8 cellular contexts compared by ENCODE assay signal in genomic region chr3:185936814-185937688, GRCh38. TPM values are rescaled to one million over a fixed set of nuclear protein-coding genes. Genes with fewer than 3 reads are reported as not detected.
A peak's percentile ranks its signal among the peaks of the same experiment; 100 is the strongest.
DNase-seq lines count a peak whose midpoint lies in the region; ATAC-seq and TF ChIP-seq lines count a peak whose summit lies in the region.

No MANE protein-coding gene starts in this region.

- H3K4me3 ChIP-seq in upper lobe of left lung, result peak overlapping the region; percentile 66 to 98 (median 72)

- H3K36me3 ChIP-seq in upper lobe of left lung, result no peaks in the 10 kb centered on the region

- DNase-seq in GM10248 (ENCODE audit: extremely low spot score) (peak; percentile 81), NCI-H146 (lab: John Stamatoyannopoulos, UW) (peak; percentile 97), T follicular helper cell (ENCODE audit: low read depth) (peak; percentile 83), left cardiac atrium (peak; percentile 92), posterior vena cava (ENCODE audit: low spot score) (peak; percentile 97), upper lobe of left lung (peak; percentile 87 to 96)

- POLR2A ChIA-PET in GM10248 (lab: Yijun Ruan, JAX), result interaction anchor here (0.7 to 3.5 kb wide), 4 partner anchors 11 to 846 kb away, joined by 3 to 35 read pairs (median 4); partner anchors contain the start of gene EIF4A2

- peaks cover 31 to 33% (median 32%) of the 10 kb centered on the region in 4 donors for H3K4me1 ChIP-seq in upper lobe of left lung

- peak overlapping the region; percentile 94 for H3K27ac ChIP-seq in adipose tissue (ENCODE audit: low read depth, low read length)
- H3K27ac ChIP-seq in upper lobe of left lung, result peak overlapping the region; percentile 99 to 100 (median 100)

- CTCF ChIA-PET in GM10248 (lab: Yijun Ruan, JAX), result interaction anchor here (1.0 to 1.1 kb wide), 2 partner anchors 40 to 885 kb away, joined by 3 read pairs; no protein-coding TSS in a partner anchor

- ATAC-seq in HG02840 (IDR thresholded peaks at IDR 0.05; ENCODE audit: low FRiP score, unreplicated experiment) (peak; percentile 37), left cardiac atrium (peak; percentile 88 to 89), upper lobe of left lung (ENCODE audit: low FRiP score in 2 of 2) (peak; percentile 92 to 94)

- TF ChIP-seq POLR2A in upper lobe of left lung (IDR thresholded peaks at IDR 0.05), result peak in 1 of 4 donors; percentile 55

- intact Hi-C loops in left cardiac atrium (cut with DNase I) (loop anchor here in 1 of 2 donors (10.0 kb wide), 1 partner anchor 112 kb away; the partner anchor contains the start of gene IGF2BP2), posterior vena cava (cut with DNase I) (no loop called here)

- WGBS in adipose tissue, 3 donors, result 0 to 1% (median 0%) methylated on average over 56 of the region's 56 CpGs
- 1% methylated on average over 16 to 56 of the region's 56 CpGs for WGBS in upper lobe of left lung, 2 donors

- TF ChIP-seq CTCF in GM10248 (IDR thresholded peaks at IDR 0.05; ENCODE audit: control extremely low read depth, extremely low read depth, low read depth, missing control alignments) (no peak), upper lobe of left lung (IDR thresholded peaks at IDR 0.05) (no peak)

- TF ChIP-seq EP300 in upper lobe of left lung (IDR thresholded peaks at IDR 0.05), result no peak

- H3K9me3 ChIP-seq in upper lobe of left lung, result no peaks in the 10 kb centered on the region

- H3K27me3 ChIP-seq in upper lobe of left lung, result no peaks in the 10 kb centered on the region

RNA-seq across cellular contexts. Expression of gene TRA2B, which starts 0.8 kb away (rescaled TPM):
- 10 to 100 TPM; 25.8 to 96.8 (median 82.3) TPM for polyA plus RNA-seq in adipose tissue
- total RNA-seq in left cardiac atrium (10 to 100 TPM; 56.3 to 71.8 TPM), posterior vena cava (10 to 100 TPM; 84.5 to 98.2 TPM), upper lobe of left lung (100 to 1,000 TPM in 4 of 6 donors, 10 to 100 TPM in 2; 90.9 to 336 (median 124) TPM)

Comparison
In these comparisons a context has a peak if more than half of its experiments do, and no peak if none do; other contexts are left out.
1. Peak in every context shown above with its lines: DNase-seq, ATAC-seq, H3K4me3 ChIP-seq and H3K27ac ChIP-seq.
2. ATAC-seq: peak in every context shown above with its lines; median percentile 93 in upper lobe of left lung; 88 in left cardiac atrium; 37 in HG02840.